14 cellular contexts compared by ENCODE assay signal in the genomic region with DNA sequence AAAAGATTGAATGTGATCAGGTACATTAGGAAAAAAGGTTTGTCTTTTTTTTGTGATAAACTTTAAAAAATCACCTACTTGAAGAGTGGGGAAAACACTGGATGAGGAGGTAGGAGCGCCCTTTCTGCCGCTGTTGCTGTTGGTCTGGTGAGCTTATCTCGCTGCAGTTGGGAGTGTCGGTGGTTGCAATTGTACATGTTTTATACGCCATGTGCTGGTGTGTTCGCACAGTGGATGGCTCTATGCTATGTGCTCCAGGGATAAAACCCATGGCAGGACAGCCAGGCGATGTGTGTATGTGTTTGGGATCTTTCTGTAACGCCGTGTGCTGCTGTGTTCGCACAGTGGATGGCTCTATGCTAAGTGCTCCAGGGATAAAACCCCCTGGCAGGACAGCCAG. TPM values are rescaled to one million over a fixed set of nuclear protein-coding genes. Genes with fewer than 3 reads are reported as not detected.
A peak's percentile ranks its signal among the peaks of the same experiment; 100 is the strongest.
DNase-seq lines count a peak whose midpoint lies in the region; ATAC-seq and TF ChIP-seq lines count a peak whose summit lies in the region.
"Had no signal": no experiment of that assay in that cellular context is flagged by ENCODE, and none has a peak within 500 bp of the region (broad histone marks: within the 10 kb centered on the region; RNA-seq: fewer than 3 reads in every experiment).

No MANE protein-coding gene starts in this region.

- H3K4me3 Mint-ChIP-seq in natural killer cell (peak overlapping the region; percentile 61), immature natural killer cell (peak overlapping the region in 4 of 5 donors; percentile 8 to 44 (median 26))
- no peak overlapping the region for H3K4me3 Mint-ChIP-seq in natural killer cell treated with Interleukin-12 subunit alpha and Interleukin-12 subunit beta and Interleukin-15 and Interleukin-18, amount 100 ng/mL, for 72 hours

- intact Hi-C loops in natural killer cell (cut with micrococcal nuclease) = no loop called here
- intact Hi-C loops in head of caudate nucleus (cut with DNase I) = no loop called here

- no peak for ATAC-seq in natural killer cell
- ATAC-seq in natural killer cell treated with Interleukin-12 subunit alpha and Interleukin-12 subunit beta and Interleukin-15 and Interleukin-18, amount 100 ng/mL, for 72 hours = no peak
- ATAC-seq in HG02763 (IDR thresholded peaks at IDR 0.05; ENCODE audit: unreplicated experiment) = no peak
- ATAC-seq in HG02884 (IDR thresholded peaks at IDR 0.05; ENCODE audit: unreplicated experiment) = no peak
- ATAC-seq: Right ventricle myocardium inferior had no signal

- peak overlapping the region; percentile 57 for H3K4me3 ChIP-seq in retinal pigment epithelial cell (ENCODE audit: low read length)

- no peak for TF ChIP-seq CTCF in natural killer cell (IDR thresholded peaks at IDR 0.05)
- TF ChIP-seq CTCF in retinal pigment epithelial cell (conservative IDR thresholded peaks at IDR 0.05; ENCODE audit: low read depth, low read length) = no peak

- DNase-seq in natural killer cell (no peak), immature natural killer cell (no peak), retinal pigment epithelial cell (ENCODE audit: low read depth) (no peak), head of caudate nucleus (no peak), kidney glomerular epithelial cell (lab: John Stamatoyannopoulos, UW) (no peak)
- no peak for DNase-seq in natural killer cell treated with Interleukin-12 subunit alpha and Interleukin-12 subunit beta and Interleukin-15 and Interleukin-18, amount 100 ng/mL, for 72 hours (ENCODE audit: low spot score)
- DNase-seq: ACHN; activated naive CD4-positive, alpha-beta T cell treated with anti-CD3 and anti-CD28 coated beads, Interleukin-2, amount 50 U/mL, for 16 hours; NCI-H2029 treated with DMSO at 0.1 percent for 48 hours; NCI-H748 treated with DMSO at 0.1 percent for 48 hours had no signal

- H3K36me3 Mint-ChIP-seq in natural killer cell = no peaks in the 10 kb centered on the region
- no peaks in the 10 kb centered on the region for H3K36me3 Mint-ChIP-seq in natural killer cell treated with Interleukin-12 subunit alpha and Interleukin-12 subunit beta and Interleukin-15 and Interleukin-18, amount 100 ng/mL, for 72 hours
- peaks cover 0 to 3% (median 0%) of the 10 kb centered on the region in 3 donors for H3K36me3 Mint-ChIP-seq in immature natural killer cell

- H3K4me1 Mint-ChIP-seq in natural killer cell (peaks cover 6 to 8% of the 10 kb centered on the region in 2 donors), immature natural killer cell (peaks cover 0 to 7% of the 10 kb centered on the region in 2 donors)
- peaks cover 0 to 7% of the 10 kb centered on the region in 2 donors for H3K4me1 Mint-ChIP-seq in natural killer cell treated with Interleukin-12 subunit alpha and Interleukin-12 subunit beta and Interleukin-15 and Interleukin-18, amount 100 ng/mL, for 72 hours (ENCODE audit: low read depth in 2 of 2)

- H3K27ac Mint-ChIP-seq in natural killer cell (no peak overlapping the region), immature natural killer cell (no peak overlapping the region)
- H3K27ac Mint-ChIP-seq in natural killer cell treated with Interleukin-12 subunit alpha and Interleukin-12 subunit beta and Interleukin-15 and Interleukin-18, amount 100 ng/mL, for 72 hours = no peak overlapping the region

- peaks cover 39 to 63% of the 10 kb centered on the region in 2 donors for H3K27me3 Mint-ChIP-seq in natural killer cell (ENCODE audit: low read depth in 2 of 2)
- peaks cover 45% of the 10 kb centered on the region in 2 donors for H3K27me3 Mint-ChIP-seq in natural killer cell treated with Interleukin-12 subunit alpha and Interleukin-12 subunit beta and Interleukin-15 and Interleukin-18, amount 100 ng/mL, for 72 hours
- H3K27me3 Mint-ChIP-seq in immature natural killer cell (ENCODE audit: low read depth in 3 of 3) = peaks cover 8 to 26% (median 22%) of the 10 kb centered on the region in 3 donors

- H3K9me3 Mint-ChIP-seq in natural killer cell = no peaks in the 10 kb centered on the region
- H3K9me3 Mint-ChIP-seq in natural killer cell treated with Interleukin-12 subunit alpha and Interleukin-12 subunit beta and Interleukin-15 and Interleukin-18, amount 100 ng/mL, for 72 hours = no peaks in the 10 kb centered on the region
- no peaks in the 10 kb centered on the region for H3K9me3 Mint-ChIP-seq in immature natural killer cell

RNA-seq across cellular contexts. Expression of a gene that starts 1.7 kb away (rescaled TPM):
- not detected for total RNA-seq in natural killer cell
- not detected for total RNA-seq in natural killer cell treated with Interleukin-12 subunit alpha and Interleukin-12 subunit beta and Interleukin-15 and Interleukin-18, amount 100 ng/mL, for 72 hours
- under 1 TPM in 1 of 3 donors, not detected in 2; 0.11 TPM for polyA plus RNA-seq in immature natural killer cell
- total RNA-seq: lung microvascular endothelial cell had no signal
